ENCODE assay signal across 19 cellular contexts in genomic region chr15:40982855-40983254, GRCh38. TPM values are rescaled to one million over a fixed set of nuclear protein-coding genes. Genes with fewer than 3 reads are reported as not detected.
A peak's percentile ranks its signal among the peaks of the same experiment; 100 is the strongest.
DNase-seq lines count a peak whose midpoint lies in the region; ATAC-seq, FAIRE-seq and TF ChIP-seq lines count a peak whose summit lies in the region.
"Had no signal": no experiment of that assay in that cellular context is flagged by ENCODE, and none has a peak within 500 bp of the region (broad histone marks: within the 10 kb centered on the region; RNA-seq: fewer than 3 reads in every experiment).

No MANE protein-coding gene starts in this region.

- H3K4me1 ChIP-seq in astrocyte (ENCODE audit: insufficient read depth, low read length): peaks cover 40% of the 10 kb centered on the region
- H3K4me1 ChIP-seq: parathyroid adenoma had no signal

- no peaks in the 10 kb centered on the region for H3K27me3 ChIP-seq in astrocyte (ENCODE audit: insufficient read depth, low read length)

- ATAC-seq in HG03432 (IDR thresholded peaks at IDR 0.05; ENCODE audit: unreplicated experiment) (no peak), GM18858 (IDR thresholded peaks at IDR 0.05; ENCODE audit: unreplicated experiment) (no peak), GM19328 (IDR thresholded peaks at IDR 0.05; ENCODE audit: unreplicated experiment) (no peak)
- ATAC-seq: activated CD8-positive, alpha-beta T cell treated with anti-CD3 and anti-CD28 coated beads, Interleukin-2, amount 10 ng/mL, durations not matched to agents 7 days and 5 days; esophagus mucosa; GM12878 had no signal

- H3K9ac ChIP-seq in astrocyte (ENCODE audit: low read length): peak overlapping the region; percentile 40
- H3K9ac ChIP-seq: parathyroid adenoma had no signal

- no peaks in the 10 kb centered on the region for H4K20me1 ChIP-seq in astrocyte (ENCODE audit: insufficient read depth, low read length)

- DNase-seq in A172 (ENCODE audit: low spot score): peak; percentile 81
- DNase-seq in HCEC 1CT: peak; percentile 94
- DNase-seq in astrocyte (ENCODE audit: low read depth): peak; percentile 86
- peak; percentile 63 for DNase-seq in iris pigment epithelial cell (ENCODE audit: low read depth)
- DNase-seq in HPDE6-E6E7 (ENCODE audit: extremely low spot score): no peak
- DNase-seq: ACHN; activated CD8-positive, alpha-beta T cell treated with anti-CD3 and anti-CD28 coated beads, Interleukin-2, amount 10 ng/mL, durations not matched to agents 7 days and 5 days; activated effector memory CD4-positive, alpha-beta T cell treated with anti-CD3 and anti-CD28 coated beads, Interleukin-2, amount 50 U/mL, for 16 hours; DMS 273 treated with DMSO at 0.1 percent for 48 hours; mesendoderm; NCI-H187 treated with DMSO at 0.1 percent for 48 hours; NCI-H82; trophoblast cell had no signal

- peaks cover 55% of the 10 kb centered on the region for H3K36me3 ChIP-seq in astrocyte (ENCODE audit: insufficient read depth, low read length)

- H3K4me1 Mint-ChIP-seq in astrocyte (ENCODE audit: low read depth, unreplicated experiment): peaks cover 52% of the 10 kb centered on the region

- H3K27ac Mint-ChIP-seq in astrocyte (ENCODE audit: unreplicated experiment): peak overlapping the region; percentile 82
- H3K27ac Mint-ChIP-seq: activated CD8-positive, alpha-beta T cell treated with anti-CD3 and anti-CD28 coated beads, Interleukin-2, amount 10 ng/mL, durations not matched to agents 7 days and 5 days had no signal

- peak; percentile 83 for FAIRE-seq in astrocyte (lab: Jason Lieb, UNC)
- FAIRE-seq: GM12878 had no signal

- peak overlapping the region; percentile 62 for H3K4me2 ChIP-seq in astrocyte (ENCODE audit: low read length)

- no peaks in the 10 kb centered on the region for H3K9me3 Mint-ChIP-seq in astrocyte (ENCODE audit: unreplicated experiment)

- no peaks in the 10 kb centered on the region for H3K79me2 ChIP-seq in astrocyte (ENCODE audit: insufficient read depth, low read length)
- H3K79me2 ChIP-seq: parathyroid adenoma had no signal

- H3K4me3 Mint-ChIP-seq in astrocyte (ENCODE audit: unreplicated experiment): no peak overlapping the region
- H3K4me3 Mint-ChIP-seq: activated CD8-positive, alpha-beta T cell treated with anti-CD3 and anti-CD28 coated beads, Interleukin-2, amount 10 ng/mL, durations not matched to agents 7 days and 5 days had no signal

- no peak overlapping the region for H2AFZ ChIP-seq in astrocyte (ENCODE audit: low read depth, low read length)
- H2AFZ ChIP-seq: parathyroid adenoma had no signal

- H3K36me3 Mint-ChIP-seq in astrocyte (ENCODE audit: low read depth, unreplicated experiment): peaks cover 44% of the 10 kb centered on the region

- peak overlapping the region; percentile 91 for H3K27ac ChIP-seq in astrocyte (ENCODE audit: low read depth, low read length)
- H3K27ac ChIP-seq: parathyroid adenoma had no signal

- H3K9me3 ChIP-seq in astrocyte (ENCODE audit: insufficient read depth, low read depth, low read length): no peaks in the 10 kb centered on the region

- H3K27me3 Mint-ChIP-seq in astrocyte (ENCODE audit: low read depth, unreplicated experiment): no peaks in the 10 kb centered on the region

- TF ChIP-seq CTCF in astrocyte (IDR thresholded peaks at IDR 0.05; ENCODE audit: insufficient read depth, low read depth, low read length): no peak

- peak overlapping the region; percentile 26 for H3K4me3 ChIP-seq in astrocyte (ENCODE audit: insufficient read depth, low read depth, low read length)
- H3K4me3 ChIP-seq: GM12878 had no signal

RNA-seq across cellular contexts. Expression of gene CHAC1, which starts 29.6 kb away (rescaled TPM):
- total RNA-seq in A172 (2014; rRNA removed; shearing (Covaris generic)): 4.7 and 5.8 TPM in 2 replicates
- total RNA-seq in astrocyte: 55.9 and 70.8 TPM in 2 replicates

RNA-seq across cellular contexts. Expression of gene DLL4, which starts 53.7 kb away (rescaled TPM):
- not detected in 2 replicates for total RNA-seq in A172 (2014; rRNA removed; shearing (Covaris generic))
- total RNA-seq in astrocyte: 0.09 and 0.29 TPM in 2 replicates
- total RNA-seq: activated CD8-positive, alpha-beta T cell treated with anti-CD3 and anti-CD28 coated beads, Interleukin-2, amount 10 ng/mL, durations not matched to agents 7 days and 5 days had no signal
